Comparison of ENCODE assay signal across 1 cellular context in the genomic region with DNA sequence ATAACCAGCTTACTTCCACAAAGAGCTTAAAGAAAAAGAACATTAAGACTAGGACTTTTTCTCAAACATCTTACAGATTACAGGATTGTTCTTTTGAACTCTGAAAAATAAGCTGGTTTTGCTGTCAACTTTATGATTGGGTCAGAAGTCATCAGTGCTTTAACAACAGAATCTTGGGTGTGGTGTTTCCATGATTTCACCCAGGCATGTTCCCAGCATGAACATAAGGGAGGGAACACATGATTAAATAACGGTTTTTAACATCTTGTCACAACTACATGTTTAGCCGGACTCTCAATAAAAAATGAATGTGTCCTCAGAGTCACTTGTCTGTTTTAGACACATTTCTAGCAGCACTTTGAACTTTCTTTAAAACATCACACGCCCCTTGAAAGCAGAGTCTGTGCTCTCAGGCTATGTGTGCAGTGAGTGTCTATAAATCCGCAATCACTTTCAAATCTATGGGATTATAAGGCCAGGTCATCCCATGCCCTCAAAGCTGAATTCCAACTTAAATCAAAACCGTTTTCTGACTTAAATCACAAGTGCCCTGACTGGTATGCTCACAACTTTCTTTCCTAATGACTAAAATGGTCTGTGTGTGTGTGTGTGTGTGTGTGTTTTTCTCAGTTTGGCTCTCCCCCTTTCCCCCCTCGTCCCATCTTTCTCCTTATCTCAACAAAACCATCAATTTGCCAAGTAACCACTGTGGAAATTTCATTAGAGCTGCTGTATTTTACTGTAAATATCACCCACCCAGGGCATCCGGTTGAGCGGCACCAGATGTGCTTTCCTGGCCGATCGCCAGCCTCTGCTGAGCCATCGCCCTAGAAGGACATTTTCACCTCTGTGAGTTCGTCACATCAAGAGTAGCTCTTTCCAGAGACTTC.
A peak's percentile ranks its signal among the peaks of the same experiment; 100 is the strongest.
TF ChIP-seq lines count a peak whose summit lies in the region.

No MANE protein-coding gene starts in this region.

TF ChIP-seq in K562, 482 proteins besides CTCF, POLR2A, EP300 and RAD21 (continued from another document and continues in another):
- no peak for TF ChIP-seq RBFOX2 (IDR thresholded peaks at IDR 0.05; ENCODE audit: low read depth, low read length)
- TF ChIP-seq TCF7 (IDR thresholded peaks at IDR 0.05; ENCODE audit: borderline replicate concordance) = no peak
- TF ChIP-seq, protein P1, sequence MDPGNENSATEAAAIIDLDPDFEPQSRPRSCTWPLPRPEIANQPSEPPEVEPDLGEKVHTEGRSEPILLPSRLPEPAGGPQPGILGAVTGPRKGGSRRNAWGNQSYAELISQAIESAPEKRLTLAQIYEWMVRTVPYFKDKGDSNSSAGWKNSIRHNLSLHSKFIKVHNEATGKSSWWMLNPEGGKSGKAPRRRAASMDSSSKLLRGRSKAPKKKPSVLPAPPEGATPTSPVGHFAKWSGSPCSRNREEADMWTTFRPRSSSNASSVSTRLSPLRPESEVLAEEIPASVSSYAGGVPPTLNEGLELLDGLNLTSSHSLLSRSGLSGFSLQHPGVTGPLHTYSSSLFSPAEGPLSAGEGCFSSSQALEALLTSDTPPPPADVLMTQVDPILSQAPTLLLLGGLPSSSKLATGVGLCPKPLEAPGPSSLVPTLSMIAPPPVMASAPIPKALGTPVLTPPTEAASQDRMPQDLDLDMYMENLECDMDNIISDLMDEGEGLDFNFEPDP (CRISPR knock-in tag; IDR thresholded peaks at IDR 0.05) = no peak
- TF ChIP-seq GATAD2B (IDR thresholded peaks at IDR 0.05; ENCODE audit: borderline replicate concordance) = no peak
- TF ChIP-seq, protein P2, sequence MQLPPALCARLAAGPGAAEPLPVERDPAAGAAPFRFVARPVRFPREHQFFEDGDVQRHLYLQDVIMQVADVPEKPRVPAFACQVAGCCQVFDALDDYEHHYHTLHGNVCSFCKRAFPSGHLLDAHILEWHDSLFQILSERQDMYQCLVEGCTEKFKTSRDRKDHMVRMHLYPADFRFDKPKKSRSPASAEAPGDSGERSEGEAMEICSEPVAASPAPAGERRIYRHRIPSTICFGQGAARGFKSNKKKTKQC (CRISPR knock-in tag; IDR thresholded peaks at IDR 0.05) = no peak
- TF ChIP-seq, protein P3, sequence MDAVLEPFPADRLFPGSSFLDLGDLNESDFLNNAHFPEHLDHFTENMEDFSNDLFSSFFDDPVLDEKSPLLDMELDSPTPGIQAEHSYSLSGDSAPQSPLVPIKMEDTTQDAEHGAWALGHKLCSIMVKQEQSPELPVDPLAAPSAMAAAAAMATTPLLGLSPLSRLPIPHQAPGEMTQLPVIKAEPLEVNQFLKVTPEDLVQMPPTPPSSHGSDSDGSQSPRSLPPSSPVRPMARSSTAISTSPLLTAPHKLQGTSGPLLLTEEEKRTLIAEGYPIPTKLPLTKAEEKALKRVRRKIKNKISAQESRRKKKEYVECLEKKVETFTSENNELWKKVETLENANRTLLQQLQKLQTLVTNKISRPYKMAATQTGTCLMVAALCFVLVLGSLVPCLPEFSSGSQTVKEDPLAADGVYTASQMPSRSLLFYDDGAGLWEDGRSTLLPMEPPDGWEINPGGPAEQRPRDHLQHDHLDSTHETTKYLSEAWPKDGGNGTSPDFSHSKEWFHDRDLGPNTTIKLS (IDR thresholded peaks at IDR 0.05; ENCODE audit: borderline replicate concordance, low read depth) = no peak
- no peak for TF ChIP-seq HNRNPK (IDR thresholded peaks at IDR 0.05; ENCODE audit: low read depth, low read length, poor library complexity, severe bottlenecking)
- 0 out of 2 replicates have a peak, but pooled peaks have one; percentile 26 for TF ChIP-seq MTA1 (IDR thresholded peaks at IDR 0.05; ENCODE audit: borderline replicate concordance)
- TF ChIP-seq MYNN (IDR thresholded peaks at IDR 0.05) = no peak
- TF ChIP-seq MYNN (CRISPR knock-in tag; IDR thresholded peaks at IDR 0.05) = no peak
- TF ChIP-seq, protein P4, sequence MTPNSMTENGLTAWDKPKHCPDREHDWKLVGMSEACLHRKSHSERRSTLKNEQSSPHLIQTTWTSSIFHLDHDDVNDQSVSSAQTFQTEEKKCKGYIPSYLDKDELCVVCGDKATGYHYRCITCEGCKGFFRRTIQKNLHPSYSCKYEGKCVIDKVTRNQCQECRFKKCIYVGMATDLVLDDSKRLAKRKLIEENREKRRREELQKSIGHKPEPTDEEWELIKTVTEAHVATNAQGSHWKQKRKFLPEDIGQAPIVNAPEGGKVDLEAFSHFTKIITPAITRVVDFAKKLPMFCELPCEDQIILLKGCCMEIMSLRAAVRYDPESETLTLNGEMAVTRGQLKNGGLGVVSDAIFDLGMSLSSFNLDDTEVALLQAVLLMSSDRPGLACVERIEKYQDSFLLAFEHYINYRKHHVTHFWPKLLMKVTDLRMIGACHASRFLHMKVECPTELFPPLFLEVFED (CRISPR knock-in tag; conservative IDR thresholded peaks at IDR 0.05) = peak; percentile 62; the same call in 1 of the 2 replicates
- TF ChIP-seq SMAD4 (CRISPR knock-in tag; conservative IDR thresholded peaks at IDR 0.05) = no peak
- no peak for TF ChIP-seq ILF3 (IDR thresholded peaks at IDR 0.05; ENCODE audit: borderline replicate concordance)
- peak; percentile 67; the same call in 1 of the 2 replicates for TF ChIP-seq BACH1 (tag; IDR thresholded peaks at IDR 0.05)
- peak; percentile 95 for TF ChIP-seq NFIC (IDR thresholded peaks at IDR 0.05)
- no peak for TF ChIP-seq HDAC8 (tag; IDR thresholded peaks at IDR 0.05)
- TF ChIP-seq, protein P5, sequence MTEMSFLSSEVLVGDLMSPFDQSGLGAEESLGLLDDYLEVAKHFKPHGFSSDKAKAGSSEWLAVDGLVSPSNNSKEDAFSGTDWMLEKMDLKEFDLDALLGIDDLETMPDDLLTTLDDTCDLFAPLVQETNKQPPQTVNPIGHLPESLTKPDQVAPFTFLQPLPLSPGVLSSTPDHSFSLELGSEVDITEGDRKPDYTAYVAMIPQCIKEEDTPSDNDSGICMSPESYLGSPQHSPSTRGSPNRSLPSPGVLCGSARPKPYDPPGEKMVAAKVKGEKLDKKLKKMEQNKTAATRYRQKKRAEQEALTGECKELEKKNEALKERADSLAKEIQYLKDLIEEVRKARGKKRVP (CRISPR knock-in tag; IDR thresholded peaks at IDR 0.05) = no peak
- 0 out of 2 replicates have a peak, but pooled peaks have one; percentile 14 for TF ChIP-seq SMARCA5 (IDR thresholded peaks at IDR 0.05)
- no peak for TF ChIP-seq ZBTB1 (CRISPR knock-in tag; IDR thresholded peaks at IDR 0.05; ENCODE audit: borderline replicate concordance, low read depth)
- TF ChIP-seq SPI1 (IDR thresholded peaks at IDR 0.05; ENCODE audit: borderline replicate concordance, low read depth, low read length) = no peak
- TF ChIP-seq NFIX (CRISPR knock-in tag; IDR thresholded peaks at IDR 0.05; ENCODE audit: low read depth) = no peak; the same call in 1 of the 2 replicates
- no peak for TF ChIP-seq PML (IDR thresholded peaks at IDR 0.05; ENCODE audit: low read length)
- no peak for TF ChIP-seq CSDE1 (IDR thresholded peaks at IDR 0.05)
- TF ChIP-seq, protein P6, sequence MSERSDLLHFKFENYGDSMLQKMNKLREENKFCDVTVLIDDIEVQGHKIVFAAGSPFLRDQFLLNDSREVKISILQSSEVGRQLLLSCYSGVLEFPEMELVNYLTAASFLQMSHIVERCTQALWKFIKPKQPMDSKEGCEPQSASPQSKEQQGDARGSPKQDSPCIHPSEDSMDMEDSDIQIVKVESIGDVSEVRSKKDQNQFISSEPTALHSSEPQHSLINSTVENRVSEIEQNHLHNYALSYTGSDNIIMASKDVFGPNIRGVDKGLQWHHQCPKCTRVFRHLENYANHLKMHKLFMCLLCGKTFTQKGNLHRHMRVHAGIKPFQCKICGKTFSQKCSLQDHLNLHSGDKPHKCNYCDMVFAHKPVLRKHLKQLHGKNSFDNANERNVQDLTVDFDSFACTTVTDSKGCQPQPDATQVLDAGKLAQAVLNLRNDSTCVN (CRISPR knock-in tag; IDR thresholded peaks at IDR 0.05) = no peak
- no peak for TF ChIP-seq U2AF2 (optimal IDR thresholded peaks at IDR 0.05; ENCODE audit: low read depth, low read length)
- no peak for TF ChIP-seq POLR3G (IDR thresholded peaks at IDR 0.05; ENCODE audit: extremely low read depth, insufficient read length, insufficient replicate concordance)
- 0 out of 2 replicates have a peak, but pooled peaks have one; percentile 22 for TF ChIP-seq TOE1 (IDR thresholded peaks at IDR 0.05; ENCODE audit: borderline replicate concordance)
- TF ChIP-seq TOE1 (CRISPR knock-in tag; IDR thresholded peaks at IDR 0.05; ENCODE audit: borderline replicate concordance, low read depth) = no peak
- TF ChIP-seq, protein P7, sequence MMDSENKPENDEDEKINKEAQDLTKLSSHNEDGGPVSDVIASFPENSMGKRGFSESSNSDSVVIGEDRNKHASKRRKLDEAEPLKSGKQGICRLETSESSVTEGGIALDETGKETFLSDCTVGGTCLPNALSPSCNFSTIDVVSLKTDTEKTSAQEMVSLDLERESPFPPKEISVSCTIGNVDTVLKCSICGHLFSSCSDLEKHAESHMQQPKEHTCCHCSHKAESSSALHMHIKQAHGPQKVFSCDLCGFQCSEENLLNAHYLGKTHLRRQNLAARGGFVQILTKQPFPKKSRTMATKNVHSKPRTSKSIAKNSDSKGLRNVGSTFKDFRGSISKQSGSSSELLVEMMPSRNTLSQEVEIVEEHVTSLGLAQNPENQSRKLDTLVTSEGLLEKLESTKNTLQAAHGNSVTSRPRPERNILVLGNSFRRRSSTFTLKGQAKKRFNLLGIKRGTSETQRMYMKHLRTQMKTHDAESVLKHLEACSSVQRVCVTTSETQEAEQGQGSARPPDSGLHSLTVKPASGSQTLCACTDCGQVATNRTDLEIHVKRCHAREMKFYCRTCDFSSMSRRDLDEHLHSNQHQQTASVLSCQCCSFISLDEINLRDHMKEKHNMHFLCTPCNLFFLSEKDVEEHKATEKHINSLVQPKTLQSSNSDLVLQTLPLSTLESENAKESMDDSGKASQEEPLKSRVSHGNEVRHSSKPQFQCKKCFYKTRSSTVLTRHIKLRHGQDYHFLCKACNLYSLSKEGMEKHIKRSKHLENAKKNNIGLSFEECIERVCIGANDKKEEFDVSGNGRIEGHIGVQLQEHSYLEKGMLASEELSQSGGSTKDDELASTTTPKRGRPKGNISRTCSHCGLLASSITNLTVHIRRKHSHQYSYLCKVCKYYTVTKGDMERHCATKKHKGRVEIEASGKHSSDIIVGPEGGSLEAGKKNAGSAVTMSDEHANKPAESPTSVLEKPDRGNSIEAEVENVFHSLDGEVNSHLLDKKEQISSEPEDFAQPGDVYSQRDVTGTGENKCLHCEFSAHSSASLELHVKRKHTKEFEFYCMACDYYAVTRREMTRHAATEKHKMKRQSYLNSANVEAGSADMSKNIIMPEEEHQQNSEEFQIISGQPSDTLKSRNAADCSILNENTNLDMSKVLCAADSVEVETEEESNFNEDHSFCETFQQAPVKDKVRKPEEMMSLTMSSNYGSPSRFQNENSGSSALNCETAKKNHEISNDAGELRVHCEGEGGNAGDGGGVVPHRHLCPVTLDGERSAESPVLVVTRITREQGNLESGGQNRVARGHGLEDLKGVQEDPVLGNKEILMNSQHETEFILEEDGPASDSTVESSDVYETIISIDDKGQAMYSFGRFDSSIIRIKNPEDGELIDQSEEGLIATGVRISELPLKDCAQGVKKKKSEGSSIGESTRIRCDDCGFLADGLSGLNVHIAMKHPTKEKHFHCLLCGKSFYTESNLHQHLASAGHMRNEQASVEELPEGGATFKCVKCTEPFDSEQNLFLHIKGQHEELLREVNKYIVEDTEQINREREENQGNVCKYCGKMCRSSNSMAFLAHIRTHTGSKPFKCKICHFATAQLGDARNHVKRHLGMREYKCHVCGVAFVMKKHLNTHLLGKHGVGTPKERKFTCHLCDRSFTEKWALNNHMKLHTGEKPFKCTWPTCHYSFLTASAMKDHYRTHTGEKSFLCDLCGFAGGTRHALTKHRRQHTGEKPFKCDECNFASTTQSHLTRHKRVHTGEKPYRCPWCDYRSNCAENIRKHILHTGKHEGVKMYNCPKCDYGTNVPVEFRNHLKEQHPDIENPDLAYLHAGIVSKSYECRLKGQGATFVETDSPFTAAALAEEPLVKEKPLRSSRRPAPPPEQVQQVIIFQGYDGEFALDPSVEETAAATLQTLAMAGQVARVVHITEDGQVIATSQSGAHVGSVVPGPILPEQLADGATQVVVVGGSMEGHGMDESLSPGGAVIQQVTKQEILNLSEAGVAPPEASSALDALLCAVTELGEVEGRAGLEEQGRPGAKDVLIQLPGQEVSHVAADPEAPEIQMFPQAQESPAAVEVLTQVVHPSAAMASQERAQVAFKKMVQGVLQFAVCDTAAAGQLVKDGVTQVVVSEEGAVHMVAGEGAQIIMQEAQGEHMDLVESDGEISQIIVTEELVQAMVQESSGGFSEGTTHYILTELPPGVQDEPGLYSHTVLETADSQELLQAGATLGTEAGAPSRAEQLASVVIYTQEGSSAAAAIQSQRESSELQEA (IDR thresholded peaks at IDR 0.05; ENCODE audit: low read depth) = no peak
- no peak for TF ChIP-seq BMI1 (IDR thresholded peaks at IDR 0.05; ENCODE audit: low read length)
- TF ChIP-seq SREBF1 (IDR thresholded peaks at IDR 0.05; ENCODE audit: borderline replicate concordance, low read depth, low read length) = no peak
- TF ChIP-seq CBX1 (IDR thresholded peaks at IDR 0.05; ENCODE audit: low read depth) = no peak
- TF ChIP-seq ZNF408 (CRISPR knock-in tag; IDR thresholded peaks at IDR 0.05; ENCODE audit: low read depth) = no peak
- TF ChIP-seq KDM1A (IDR thresholded peaks at IDR 0.05) = peak; percentile 71 to 76; a peak in 3 of 4 replicates
- TF ChIP-seq PURB (CRISPR knock-in tag; IDR thresholded peaks at IDR 0.05; ENCODE audit: low read depth) = no peak
- no peak for TF ChIP-seq POLR3A (IDR thresholded peaks at IDR 0.05; ENCODE audit: borderline replicate concordance, extremely low read depth, insufficient read depth, insufficient read length)
- TF ChIP-seq, protein P8, sequence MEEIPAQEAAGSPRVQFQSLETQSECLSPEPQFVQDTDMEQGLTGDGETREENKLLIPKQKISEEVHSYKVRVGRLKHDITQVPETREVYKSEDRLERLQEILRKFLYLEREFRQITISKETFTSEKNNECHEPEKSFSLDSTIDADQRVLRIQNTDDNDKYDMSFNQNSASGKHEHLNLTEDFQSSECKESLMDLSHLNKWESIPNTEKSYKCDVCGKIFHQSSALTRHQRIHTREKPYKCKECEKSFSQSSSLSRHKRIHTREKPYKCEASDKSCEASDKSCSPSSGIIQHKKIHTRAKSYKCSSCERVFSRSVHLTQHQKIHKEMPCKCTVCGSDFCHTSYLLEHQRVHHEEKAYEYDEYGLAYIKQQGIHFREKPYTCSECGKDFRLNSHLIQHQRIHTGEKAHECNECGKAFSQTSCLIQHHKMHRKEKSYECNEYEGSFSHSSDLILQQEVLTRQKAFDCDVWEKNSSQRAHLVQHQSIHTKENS (CRISPR knock-in tag; IDR thresholded peaks at IDR 0.05) = no peak
- TF ChIP-seq OTX1 (CRISPR knock-in tag; IDR thresholded peaks at IDR 0.05) = 0 out of 2 replicates have a peak, but pooled peaks have one; percentile 77
- TF ChIP-seq MCM2 (IDR thresholded peaks at IDR 0.05; ENCODE audit: low read depth) = no peak
- peak; percentile 61; the same call in 1 of the 2 replicates for TF ChIP-seq NCOA1 (IDR thresholded peaks at IDR 0.05; ENCODE audit: low read depth)
- no peak for TF ChIP-seq NCOA2 (IDR thresholded peaks at IDR 0.05; ENCODE audit: partially characterized antibody in 2 of 2)
- TF ChIP-seq TEAD2 (tag; IDR thresholded peaks at IDR 0.05) = no peak
- no peak for TF ChIP-seq RBM22 (IDR thresholded peaks at IDR 0.05; ENCODE audit: low read depth, low read length, poor library complexity, severe bottlenecking)
